In genomic region chr10:84269773-84270172, GRCh38 we compare ENCODE assay signal across 14 cellular contexts. TPM values are rescaled to one million over a fixed set of nuclear protein-coding genes. Genes with fewer than 3 reads are reported as not detected.
DNase-seq lines count a peak whose midpoint lies in the region; ATAC-seq and TF ChIP-seq lines count a peak whose summit lies in the region.
"Had no signal": no experiment of that assay in that cellular context is flagged by ENCODE, and none has a peak within 500 bp of the region (broad histone marks: within the 10 kb centered on the region; RNA-seq: fewer than 3 reads in every experiment).

No MANE protein-coding gene starts in this region.

- H2BK5ac ChIP-seq in trophoblast cell (ENCODE audit: low read depth, low read length, poor library complexity): no peak overlapping the region

- CTCF ChIA-PET in PC-9 (lab: Charles Lee): no interaction called here

- H2BK120ac ChIP-seq in trophoblast cell (ENCODE audit: insufficient read depth, low read length, poor library complexity): no peak overlapping the region

- H3K27me3 ChIP-seq in PC-9 (ENCODE audit: insufficient read depth, low read depth) (no peaks in the 10 kb centered on the region), trophoblast cell (ENCODE audit: insufficient read depth, low read length) (no peaks in the 10 kb centered on the region), left ventricle myocardium inferior (ENCODE audit: low read depth) (peaks cover 45% of the 10 kb centered on the region)
- H3K27me3 ChIP-seq: right atrium auricular region, SJCRH30 had no signal

- H3K9me3 ChIP-seq in PC-9 (ENCODE audit: insufficient read depth, low read depth) (no peaks in the 10 kb centered on the region), trophoblast cell (ENCODE audit: insufficient read depth, low read depth, low read length) (no peaks in the 10 kb centered on the region), left ventricle myocardium inferior (replicated peaks) (no peaks in the 10 kb centered on the region)
- H3K9me3 ChIP-seq: Caco-2, right atrium auricular region, SJCRH30 had no signal

- no peak overlapping the region for H4K12ac ChIP-seq in trophoblast cell (ENCODE audit: low read depth, low read length)

- H3K36me3 ChIP-seq in PC-9 (ENCODE audit: low read depth) (no peaks in the 10 kb centered on the region), trophoblast cell (ENCODE audit: control insufficient read depth in 1 of 2, insufficient read depth in 2 of 2, low read length in 2 of 2) (no peaks in the 10 kb centered on the region), left ventricle myocardium inferior (no peaks in the 10 kb centered on the region)
- H3K36me3 ChIP-seq: right atrium auricular region, SJCRH30 had no signal

- no TSS peak for BruUV-seq in PC-9 (replicated peaks; lab: Mats Ljungman, UMichigan)

- H2BK12ac ChIP-seq in trophoblast cell (ENCODE audit: low read length): no peak overlapping the region

- DNase-seq in GM03348 (ENCODE audit: low spot score): peak; percentile 69
- DNase-seq in PC-9: peak; percentile 36 to 80
- peak; percentile 84 for DNase-seq in dedifferentiated amniotic fluid mesenchymal stem cell (ENCODE audit: extremely low spot score)
- peak; percentile 86 to 96 for DNase-seq in trophoblast cell
- DNase-seq in NCI-H2171 (lab: John Stamatoyannopoulos, UW): no peak
- no peak for DNase-seq in left ventricle myocardium inferior
- DNase-seq: Caco-2, NCI-H1436, NCI-H526, SJCRH30 had no signal

- no CpG with 5 or more reads among the region's 2 CpGs for WGBS in trophoblast cell (ENCODE audit: extremely low coverage, insufficient coverage, insufficient read length)

- POLR2A ChIA-PET in PC-9 (lab: Charles Lee; ENCODE audit: unreplicated experiment): no interaction called here

- peaks cover 19% of the 10 kb centered on the region for H3F3A ChIP-seq in PC-9 (ENCODE audit: insufficient read depth, low read depth)

- H3K79me2 ChIP-seq in PC-9 (ENCODE audit: low read depth) (no peaks in the 10 kb centered on the region), trophoblast cell (ENCODE audit: control insufficient read depth, insufficient read depth, low read length, poor library complexity) (no peaks in the 10 kb centered on the region)

- intact Hi-C loops in PC-9 (cut with micrococcal nuclease; ENCODE audit: unreplicated experiment): loop anchor here (1.0 kb wide), 2 partner anchors 67 to 225 kb away; no protein-coding TSS in a partner anchor
- intact Hi-C loops in left ventricle myocardium inferior (cut with micrococcal nuclease): loop anchor here (5.0 to 10.0 kb wide), 2 partner anchors 105 to 268 kb away; no protein-coding TSS in a partner anchor

- H3K27ac ChIP-seq in PC-9 (peak overlapping the region; percentile 64), trophoblast cell (ENCODE audit: low read depth, low read length) (no peak overlapping the region), left ventricle myocardium inferior (replicated peaks) (no peak overlapping the region)
- H3K27ac ChIP-seq: right atrium auricular region, SJCRH30 had no signal

- H3K9me2 ChIP-seq in PC-9 (ENCODE audit: insufficient read depth): no peaks in the 10 kb centered on the region

- no peak overlapping the region for H2AK5ac ChIP-seq in trophoblast cell (ENCODE audit: low read length)

- H3K79me1 ChIP-seq in trophoblast cell (ENCODE audit: low read length): no peaks in the 10 kb centered on the region

- TF ChIP-seq CTCF in PC-9 (conservative IDR thresholded peaks at IDR 0.05) (no peak), left ventricle myocardium inferior (IDR thresholded peaks at IDR 0.05; ENCODE audit: borderline replicate concordance) (no peak)

- H3K4me2 ChIP-seq in PC-9: peak overlapping the region; percentile 11; the same call in 1 of the 2 replicates
- no peak overlapping the region for H3K4me2 ChIP-seq in trophoblast cell (ENCODE audit: low read length)
- H3K4me2 ChIP-seq: GM23338 had no signal

- H4K91ac ChIP-seq in trophoblast cell (ENCODE audit: low read depth, low read length): no peak overlapping the region

- no peak overlapping the region for H3K23ac ChIP-seq in trophoblast cell (ENCODE audit: low read length)

- no peak overlapping the region for H3K9ac ChIP-seq in trophoblast cell (ENCODE audit: low read length)

- H2AFZ ChIP-seq in PC-9 (no peak overlapping the region), trophoblast cell (ENCODE audit: insufficient read depth, low read length, poor library complexity) (no peak overlapping the region)
- H2AFZ ChIP-seq: GM23338 had no signal

- no peak overlapping the region for H3K14ac ChIP-seq in trophoblast cell (ENCODE audit: low read length)

- H4K8ac ChIP-seq in trophoblast cell (ENCODE audit: low read depth, low read length): no peak overlapping the region

- no peak overlapping the region for H3K4ac ChIP-seq in trophoblast cell (ENCODE audit: low read depth, low read length)

- H4K20me1 ChIP-seq in PC-9 (ENCODE audit: insufficient read depth): no peaks in the 10 kb centered on the region

- H3K4me3 ChIP-seq in PC-9 (no peak overlapping the region), trophoblast cell (ENCODE audit: low read depth, low read length) (no peak overlapping the region), left ventricle myocardium inferior (no peak overlapping the region)
- H3K4me3 ChIP-seq: GM23338, right atrium auricular region, SJCRH30 had no signal

- ATAC-seq in GM21360 (IDR thresholded peaks at IDR 0.05; ENCODE audit: unreplicated experiment): no peak
- ATAC-seq: GM23338 had no signal

- H3K18ac ChIP-seq in trophoblast cell (ENCODE audit: low read length): no peak overlapping the region

- H3K4me1 ChIP-seq in PC-9 (replicated peaks; ENCODE audit: insufficient read depth) (peaks cover 20% of the 10 kb centered on the region), trophoblast cell (ENCODE audit: control insufficient read depth in 1 of 2, insufficient read depth in 2 of 2, low read length in 2 of 2) (no peaks in the 10 kb centered on the region), left ventricle myocardium inferior (peaks cover 7% of the 10 kb centered on the region)

RNA-seq across cellular contexts. Expression of gene RGR, which starts 24.9 kb away (rescaled TPM):
- total RNA-seq in PC-9 (2021) (not detected in 2 replicates), left ventricle myocardium inferior (0.19 TPM)
- not detected in 2 replicates for polyA plus RNA-seq in trophoblast cell (2013)
- total RNA-seq: Caco-2, endothelial cell of umbilical vein, GM23338, right atrium auricular region had no signal
- polyA plus RNA-seq: endothelial cell of umbilical vein, GM23338 had no signal

RNA-seq across cellular contexts. Expression of gene LRIT1, which starts 28.4 kb away (rescaled TPM):
- total RNA-seq in PC-9 (2021) (not detected in 2 replicates), left ventricle myocardium inferior (not detected)
- polyA plus RNA-seq in trophoblast cell (2013): not detected in 2 replicates
- total RNA-seq: Caco-2, endothelial cell of umbilical vein, right atrium auricular region, SJCRH30 had no signal
- polyA plus RNA-seq: endothelial cell of umbilical vein, GM23338 had no signal

RNA-seq across cellular contexts. Expression of gene LRIT2, which starts 44.4 kb away (rescaled TPM):
- total RNA-seq in PC-9 (2021): not detected in 2 replicates
- not detected in 2 replicates for polyA plus RNA-seq in trophoblast cell (2013)
- not detected for total RNA-seq in left ventricle myocardium inferior
- total RNA-seq: Caco-2, endothelial cell of umbilical vein, GM23338, right atrium auricular region, SJCRH30 had no signal
- polyA plus RNA-seq: endothelial cell of umbilical vein, GM23338 had no signal

RNA-seq across cellular contexts. Expression of gene CCSER2, which starts 58.6 kb away (rescaled TPM):
- total RNA-seq in PC-9 (2021): 42.2 and 56.6 TPM in 2 replicates
- 148 and 154 TPM in 2 replicates for polyA plus RNA-seq in trophoblast cell (2013)
- total RNA-seq in left ventricle myocardium inferior: 175 TPM

Comparison
In these comparisons a context has a peak if more than half of its experiments do, and no peak if none do; other contexts are left out.
1. DNase-seq: peak in GM03348 (single experiment), PC-9 (2 of 2), dedifferentiated amniotic fluid mesenchymal stem cell (single experiment) and trophoblast cell (2 of 2); none in NCI-H2171 (single experiment) and left ventricle myocardium inferior (single experiment).